15 cellular contexts compared by ENCODE assay signal in the genomic region with DNA sequence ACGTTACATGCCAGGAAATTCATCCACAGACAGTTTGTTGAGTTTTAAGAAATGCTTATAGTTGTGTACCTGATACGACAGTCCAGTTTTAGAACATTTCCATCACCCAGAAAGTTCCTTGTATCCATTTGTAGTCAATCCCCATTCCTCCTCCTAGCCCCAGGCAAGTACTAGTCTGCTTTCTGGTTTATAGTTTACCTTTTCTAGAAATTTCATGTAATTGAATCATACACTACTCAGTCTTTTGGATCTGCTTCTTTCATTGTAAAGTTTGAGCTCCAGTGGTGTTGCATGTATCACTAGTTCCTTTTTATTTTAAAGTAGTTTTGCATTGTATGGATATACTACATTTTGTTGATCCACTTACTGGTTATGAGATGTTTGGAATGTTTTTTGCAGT.
DNase-seq lines count a peak whose midpoint lies in the region; ATAC-seq and TF ChIP-seq lines count a peak whose summit lies in the region.
"Had no signal": no experiment of that assay in that cellular context is flagged by ENCODE, and none has a peak within 500 bp of the region (broad histone marks: within the 10 kb centered on the region; RNA-seq: fewer than 3 reads in every experiment).

No MANE protein-coding gene starts in this region.

- no peak overlapping the region for H2AFZ ChIP-seq in SK-N-SH (ENCODE audit: low read depth)

- peaks cover 75 to 78% of the 10 kb centered on the region in 2 experiments for H3K36me3 ChIP-seq in SK-N-SH (replicated peaks in 1 of 2; ENCODE audit: control insufficient read depth in 1 of 2, insufficient read depth in 2 of 2, low read length in 1 of 2)
- peaks cover 23 to 25% of the 10 kb centered on the region in 2 donors for H3K36me3 ChIP-seq in muscle layer of duodenum (ENCODE audit: control insufficient read depth in 1 of 2, insufficient read depth in 2 of 2, low read length in 2 of 2)
- H3K36me3 ChIP-seq in tibial artery, result peaks cover 57 to 62% (median 61%) of the 10 kb centered on the region in 3 donors

- H3K9me3 ChIP-seq in SK-N-SH (no peaks in the 10 kb centered on the region), muscle layer of duodenum (ENCODE audit: control insufficient read depth in 1 of 2, low read length in 2 of 2) (no peaks in the 10 kb centered on the region), tibial artery (no peaks in the 10 kb centered on the region)

- WGBS in SK-N-SH (ENCODE audit: low lambda C conversion rate), result 90% methylated on average over 2 of the region's 2 CpGs

- no peak overlapping the region for H3K4me3 ChIP-seq in SK-N-SH (ENCODE audit: low read depth in 2 of 2, low read length in 1 of 2)
- H3K4me3 ChIP-seq in coronary artery, result peak overlapping the region; percentile 64
- H3K4me3 ChIP-seq in muscle layer of duodenum (ENCODE audit: low read depth in 1 of 2, low read length in 2 of 2), result no peak overlapping the region
- no peak overlapping the region for H3K4me3 ChIP-seq in tibial artery

- no peak for TF ChIP-seq EP300 in SK-N-SH (IDR thresholded peaks at IDR 0.05; ENCODE audit: borderline replicate concordance in 1 of 2, low read depth in 1 of 2, low read length in 1 of 2)

- no peak for TF ChIP-seq RAD21 in SK-N-SH (IDR thresholded peaks at IDR 0.05; ENCODE audit: low read length)

- peak overlapping the region; percentile 51 for H3K9ac ChIP-seq in SK-N-SH

- H3K79me2 ChIP-seq in SK-N-SH (ENCODE audit: insufficient read depth), result peaks cover 92% of the 10 kb centered on the region

- H3F3A ChIP-seq in SK-N-SH (replicated peaks; ENCODE audit: insufficient read depth), result peaks cover 40% of the 10 kb centered on the region

- H3K27me3 ChIP-seq in SK-N-SH (ENCODE audit: insufficient read depth), result no peaks in the 10 kb centered on the region
- no peaks in the 10 kb centered on the region for H3K27me3 ChIP-seq in muscle layer of duodenum (ENCODE audit: low read depth, low read length)
- H3K27me3 ChIP-seq in tibial artery, result no peaks in the 10 kb centered on the region

- POLR2A ChIA-PET in SK-N-SH (lab: Yijun Ruan, JAX), result no interaction called here

- H3K4me1 ChIP-seq in SK-N-SH (ENCODE audit: control insufficient read depth in 1 of 2, insufficient read depth in 2 of 2, low read depth in 1 of 2, low read length in 1 of 2), result peaks cover 8 to 21% of the 10 kb centered on the region in 2 experiments; a peak in 3 of 4 replicates
- peaks cover 17 to 50% of the 10 kb centered on the region in 2 donors for H3K4me1 ChIP-seq in muscle layer of duodenum (ENCODE audit: control insufficient read depth in 1 of 2, insufficient read depth in 2 of 2, low read length in 2 of 2)
- H3K4me1 ChIP-seq in tibial artery, result peaks cover 0 to 100% (median 64%) of the 10 kb centered on the region in 4 donors

- peak overlapping the region; percentile 18 to 94 for H3K27ac ChIP-seq in SK-N-SH (ENCODE audit: low read depth in 2 of 2, low read length in 1 of 2)
- H3K27ac ChIP-seq in coronary artery, result peak overlapping the region; percentile 88 to 95
- peak overlapping the region; percentile 84 for H3K27ac ChIP-seq in muscle layer of duodenum (ENCODE audit: low read length)
- H3K27ac ChIP-seq in tibial artery, result peak overlapping the region; percentile 70 to 99

- ATAC-seq in SK-N-SH treated with all-trans-retinoic acid at 6 μM for 48 hours (no peak), GM19463 (IDR thresholded peaks at IDR 0.05; ENCODE audit: unreplicated experiment) (no peak), HG03571 (IDR thresholded peaks at IDR 0.05; ENCODE audit: unreplicated experiment) (no peak)
- ATAC-seq: activated CD8-positive, alpha-beta T cell treated with anti-CD3 and anti-CD28 coated beads, Interleukin-2, amount 10 ng/mL, durations not matched to agents 7 days and 5 days had no signal

- H3K9me2 ChIP-seq in SK-N-SH, result no peaks in the 10 kb centered on the region

- H3K4me2 ChIP-seq in SK-N-SH, result 0 out of 2 replicates have a peak overlapping the region, but pooled peaks have one; percentile 23

- CTCF ChIA-PET in SK-N-SH (lab: Yijun Ruan, JAX), result interaction anchor here (2.4 to 2.7 kb wide), 2 partner anchors 8 to 336 kb away, joined by 7 to 9 read pairs; no protein-coding TSS in a partner anchor

- DNase-seq in SK-N-SH, result no peak
- no peak for DNase-seq in coronary artery (ENCODE audit: low spot score)
- no peak for DNase-seq in tibial artery
- no peak for DNase-seq in HCEC 1CT
- DNase-seq: 8988T; activated CD8-positive, alpha-beta T cell treated with anti-CD3 and anti-CD28 coated beads, Interleukin-2, amount 10 ng/mL, durations not matched to agents 7 days and 5 days; activated gamma-delta T cell treated with Interleukin-2 at 50 U/mL for 16 hours; H9; NCI-H1105 treated with DMSO at 0.1 percent for 48 hours; NCI-H510A; T1000 had no signal

- intact Hi-C loops in tibial artery (cut with DNase I; ENCODE audit: low total_unique reads), result no loop called here

- H4K20me1 ChIP-seq in SK-N-SH (ENCODE audit: insufficient read depth), result no peaks in the 10 kb centered on the region

- TF ChIP-seq CTCF in SK-N-SH (IDR thresholded peaks at IDR 0.05), result no peak
- no peak for TF ChIP-seq CTCF in coronary artery (IDR thresholded peaks at IDR 0.05)
- no peak for TF ChIP-seq CTCF in tibial artery (IDR thresholded peaks at IDR 0.05)

TF ChIP-seq in SK-N-SH, 30 proteins besides CTCF, POLR2A, EP300 and RAD21 (continues in another document):
- TF ChIP-seq, protein P1, sequence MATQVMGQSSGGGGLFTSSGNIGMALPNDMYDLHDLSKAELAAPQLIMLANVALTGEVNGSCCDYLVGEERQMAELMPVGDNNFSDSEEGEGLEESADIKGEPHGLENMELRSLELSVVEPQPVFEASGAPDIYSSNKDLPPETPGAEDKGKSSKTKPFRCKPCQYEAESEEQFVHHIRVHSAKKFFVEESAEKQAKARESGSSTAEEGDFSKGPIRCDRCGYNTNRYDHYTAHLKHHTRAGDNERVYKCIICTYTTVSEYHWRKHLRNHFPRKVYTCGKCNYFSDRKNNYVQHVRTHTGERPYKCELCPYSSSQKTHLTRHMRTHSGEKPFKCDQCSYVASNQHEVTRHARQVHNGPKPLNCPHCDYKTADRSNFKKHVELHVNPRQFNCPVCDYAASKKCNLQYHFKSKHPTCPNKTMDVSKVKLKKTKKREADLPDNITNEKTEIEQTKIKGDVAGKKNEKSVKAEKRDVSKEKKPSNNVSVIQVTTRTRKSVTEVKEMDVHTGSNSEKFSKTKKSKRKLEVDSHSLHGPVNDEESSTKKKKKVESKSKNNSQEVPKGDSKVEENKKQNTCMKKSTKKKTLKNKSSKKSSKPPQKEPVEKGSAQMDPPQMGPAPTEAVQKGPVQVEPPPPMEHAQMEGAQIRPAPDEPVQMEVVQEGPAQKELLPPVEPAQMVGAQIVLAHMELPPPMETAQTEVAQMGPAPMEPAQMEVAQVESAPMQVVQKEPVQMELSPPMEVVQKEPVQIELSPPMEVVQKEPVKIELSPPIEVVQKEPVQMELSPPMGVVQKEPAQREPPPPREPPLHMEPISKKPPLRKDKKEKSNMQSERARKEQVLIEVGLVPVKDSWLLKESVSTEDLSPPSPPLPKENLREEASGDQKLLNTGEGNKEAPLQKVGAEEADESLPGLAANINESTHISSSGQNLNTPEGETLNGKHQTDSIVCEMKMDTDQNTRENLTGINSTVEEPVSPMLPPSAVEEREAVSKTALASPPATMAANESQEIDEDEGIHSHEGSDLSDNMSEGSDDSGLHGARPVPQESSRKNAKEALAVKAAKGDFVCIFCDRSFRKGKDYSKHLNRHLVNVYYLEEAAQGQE (IDR thresholded peaks at IDR 0.05; ENCODE audit: low read depth, low read length), result no peak
- no peak for TF ChIP-seq USF2 (IDR thresholded peaks at IDR 0.05; ENCODE audit: borderline replicate concordance, low read depth, low read length)
- no peak for TF ChIP-seq MXI1 (IDR thresholded peaks at IDR 0.05; ENCODE audit: low read depth, low read length)

TF ChIP-seq in SK-N-SH treated with all-trans-retinoic acid at 6 μM for 48 hours, 23 proteins besides CTCF, POLR2A, EP300 and RAD21:
- no peak for TF ChIP-seq ESRRG (CRISPR knock-in tag; IDR thresholded peaks at IDR 0.05)
